20 cellular contexts compared by ENCODE assay signal in the genomic region with DNA sequence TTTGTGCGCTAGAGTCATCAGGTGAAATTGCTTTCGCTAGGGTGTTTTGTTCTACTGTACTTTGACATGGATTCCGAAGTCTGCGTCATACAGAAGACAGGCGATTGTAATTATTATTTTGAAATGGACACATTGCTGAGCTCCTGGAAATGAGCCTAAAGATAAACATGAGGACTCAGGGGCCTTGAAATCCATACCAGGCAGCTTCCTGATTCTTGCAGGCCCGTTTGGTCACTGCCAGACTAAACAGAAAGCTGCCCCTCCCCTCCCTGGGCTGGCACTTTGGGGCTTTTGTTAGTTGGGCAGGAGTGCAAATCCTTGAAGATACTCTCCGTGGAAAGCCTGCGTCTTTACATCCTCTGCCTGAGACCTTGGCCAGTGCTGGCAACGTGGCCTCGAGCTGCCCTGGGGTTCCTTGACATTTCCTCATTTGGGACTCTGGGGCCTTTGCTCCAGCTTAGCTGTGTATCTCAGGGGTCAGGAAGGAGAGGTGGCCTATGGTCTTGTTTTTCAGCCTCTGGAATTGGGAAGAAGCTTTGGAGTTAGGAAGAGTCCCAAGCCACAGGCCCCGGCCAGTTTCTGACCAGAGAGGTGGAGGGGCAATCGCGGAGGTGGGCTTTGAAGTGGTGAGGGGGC. TPM values are rescaled to one million over a fixed set of nuclear protein-coding genes. Genes with fewer than 3 reads are reported as not detected.
DNase-seq lines count a peak whose midpoint lies in the region; ATAC-seq and TF ChIP-seq lines count a peak whose summit lies in the region.
"Had no signal": no experiment of that assay in that cellular context is flagged by ENCODE, and none has a peak within 500 bp of the region (broad histone marks: within the 10 kb centered on the region; RNA-seq: fewer than 3 reads in every experiment).

No MANE protein-coding gene starts in this region.

- intact Hi-C loops in activated T-helper 1 cell treated with anti-CD3 and anti-CD28 coated beads, Interleukin-12 subunit alpha, Interleukin-12 subunit beta, Interleukin-2, Interleukin-4 antibody, amounts not matched to agents 30 ng/mL and 10 ng/mL and 1 ng/mL, durations not matched to agents 14 hours and 24 hours and 36 hours (cut with micrococcal nuclease), result no loop called here

- H3K4me1 Mint-ChIP-seq in activated T-helper 1 cell treated with anti-CD3 and anti-CD28 coated beads, Interleukin-12 subunit alpha, Interleukin-12 subunit beta, Interleukin-2, Interleukin-4 antibody, amounts not matched to agents 30 ng/mL and 10 ng/mL and 1 ng/mL, durations not matched to agents 14 hours and 24 hours and 36 hours (ENCODE audit: low read depth), result peaks cover 19% of the 10 kb centered on the region

- no peak overlapping the region for H3K27ac Mint-ChIP-seq in activated T-helper 1 cell treated with anti-CD3 and anti-CD28 coated beads, Interleukin-12 subunit alpha, Interleukin-12 subunit beta, Interleukin-2, Interleukin-4 antibody, amounts not matched to agents 30 ng/mL and 10 ng/mL and 1 ng/mL, durations not matched to agents 14 hours and 24 hours and 36 hours
- H3K27ac Mint-ChIP-seq: endodermal cell had no signal

- peaks cover 3% of the 10 kb centered on the region for H3K27me3 Mint-ChIP-seq in activated T-helper 1 cell treated with anti-CD3 and anti-CD28 coated beads, Interleukin-12 subunit alpha, Interleukin-12 subunit beta, Interleukin-2, Interleukin-4 antibody, amounts not matched to agents 30 ng/mL and 10 ng/mL and 1 ng/mL, durations not matched to agents 14 hours and 24 hours and 36 hours (ENCODE audit: insufficient read depth)

- CTCF ChIA-PET in AG04449 (lab: Yijun Ruan, JAX), result interaction anchor here (1.5 to 24.1 kb wide), 3 partner anchors 11 to 418 kb away, joined by 6 to 500 read pairs (median 88); a partner anchor contains a TSS

- TF ChIP-seq CTCF in AG04449 (IDR thresholded peaks at IDR 0.05; ENCODE audit: insufficient read depth, low read length, missing control alignments), result no peak
- no peak for TF ChIP-seq CTCF in coronary artery (IDR thresholded peaks at IDR 0.05)

- no peaks in the 10 kb centered on the region for H3K9me3 Mint-ChIP-seq in activated T-helper 1 cell treated with anti-CD3 and anti-CD28 coated beads, Interleukin-12 subunit alpha, Interleukin-12 subunit beta, Interleukin-2, Interleukin-4 antibody, amounts not matched to agents 30 ng/mL and 10 ng/mL and 1 ng/mL, durations not matched to agents 14 hours and 24 hours and 36 hours
- H3K9me3 Mint-ChIP-seq: endodermal cell had no signal

- H3K4me3 ChIP-seq in AG04449 (ENCODE audit: low read depth, low read length) (no peak overlapping the region), coronary artery (no peak overlapping the region)

- H3K36me3 Mint-ChIP-seq in activated T-helper 1 cell treated with anti-CD3 and anti-CD28 coated beads, Interleukin-12 subunit alpha, Interleukin-12 subunit beta, Interleukin-2, Interleukin-4 antibody, amounts not matched to agents 30 ng/mL and 10 ng/mL and 1 ng/mL, durations not matched to agents 14 hours and 24 hours and 36 hours (ENCODE audit: low read depth), result no peaks in the 10 kb centered on the region

- H3K27ac ChIP-seq in coronary artery, result peak overlapping the region; percentile 65 to 90

- ATAC-seq in GM19395 (IDR thresholded peaks at IDR 0.05; ENCODE audit: unreplicated experiment), result no peak

- no peak overlapping the region for H3K4me3 Mint-ChIP-seq in activated T-helper 1 cell treated with anti-CD3 and anti-CD28 coated beads, Interleukin-12 subunit alpha, Interleukin-12 subunit beta, Interleukin-2, Interleukin-4 antibody, amounts not matched to agents 30 ng/mL and 10 ng/mL and 1 ng/mL, durations not matched to agents 14 hours and 24 hours and 36 hours
- H3K4me3 Mint-ChIP-seq: endodermal cell had no signal

- peak; percentile 14 for DNase-seq in AG04449 (ENCODE audit: low read depth, low spot score)
- peak; percentile 38 for DNase-seq in HS-27A (ENCODE audit: low read depth)
- no peak for DNase-seq in coronary artery (ENCODE audit: low spot score)
- peak; percentile 10 to 42 for DNase-seq in lung microvascular endothelial cell (ENCODE audit: low read depth in 2 of 2)
- no peak for DNase-seq in NCI-H446 (lab: John Stamatoyannopoulos, UW)
- DNase-seq in glomerular visceral epithelial cell (ENCODE audit: extremely low spot score), result no peak
- no peak for DNase-seq in activated T-helper 1 cell treated with anti-CD3 and anti-CD28 coated beads, Interleukin-12 subunit alpha, Interleukin-12 subunit beta, Interleukin-2, Interleukin-4 antibody, amounts not matched to agents 30 ng/mL and 10 ng/mL and 1 ng/mL, durations not matched to agents 14 hours and 24 hours and 36 hours (ENCODE audit: low spot score)
- DNase-seq: activated CD4-positive, CD25-positive, alpha-beta regulatory T cell treated with anti-CD3 and anti-CD28 coated beads, Interleukin-2, amount 50 U/mL, for 72 hours; activated T-cell treated with anti-CD3 and anti-CD28 coated beads, Interleukin-2, amount 50 U/mL, for 1 hour; BE2C; DMS79 treated with DMSO at 0.1 percent for 48 hours; Kasumi-1; mesendoderm; NCI-H2171 treated with DMSO at 0.1 percent for 48 hours; nucleus accumbens; OCI-M1; stimulated activated CD4-positive, alpha-beta T cell treated with anti-CD3 and anti-CD28 coated beads, Interleukin-15, amount 100 ng/mL, for 24 hours; T-helper 1 cell had no signal

- POLR2A ChIA-PET in AG04449 (lab: Yijun Ruan, JAX), result no interaction called here

RNA-seq across cellular contexts. Expression of a gene that starts 26.9 kb away (rescaled TPM):
- not detected in 2 replicates for total RNA-seq in lung microvascular endothelial cell
- not detected in 2 replicates for total RNA-seq in activated T-helper 1 cell treated with anti-CD3 and anti-CD28 coated beads, Interleukin-12 subunit alpha, Interleukin-12 subunit beta, Interleukin-2, Interleukin-4 antibody, amounts not matched to agents 30 ng/mL and 10 ng/mL and 1 ng/mL, durations not matched to agents 14 hours and 24 hours and 36 hours

RNA-seq across cellular contexts. Expression of a gene that starts 38.4 kb away (rescaled TPM):
- 4.0 and 6.1 TPM in 2 replicates for total RNA-seq in lung microvascular endothelial cell
- 7.1 and 18.7 TPM in 2 replicates for total RNA-seq in activated T-helper 1 cell treated with anti-CD3 and anti-CD28 coated beads, Interleukin-12 subunit alpha, Interleukin-12 subunit beta, Interleukin-2, Interleukin-4 antibody, amounts not matched to agents 30 ng/mL and 10 ng/mL and 1 ng/mL, durations not matched to agents 14 hours and 24 hours and 36 hours

Comparison
In these comparisons a context has a peak if more than half of its experiments do, and no peak if none do; other contexts are left out.
1. DNase-seq: peak in AG04449 (single experiment), HS-27A (single experiment) and lung microvascular endothelial cell (2 of 2); none in coronary artery (single experiment), NCI-H446 (0 of 2), glomerular visceral epithelial cell (single experiment) and activated T-helper 1 cell treated with anti-CD3 and anti-CD28 coated beads, Interleukin-12 subunit alpha, Interleukin-12 subunit beta, Interleukin-2, Interleukin-4 antibody, amounts not matched to agents 30 ng/mL and 10 ng/mL and 1 ng/mL, durations not matched to agents 14 hours and 24 hours and 36 hours (single experiment).